8 cellular contexts compared by ENCODE assay signal in genomic region chr3:50327129-50327528, GRCh38. TPM values are rescaled to one million over a fixed set of nuclear protein-coding genes. Genes with fewer than 3 reads are reported as not detected.
DNase-seq lines count a peak whose midpoint lies in the region; ATAC-seq and TF ChIP-seq lines count a peak whose summit lies in the region.

No MANE protein-coding gene starts in this region.

- H3K27ac ChIP-seq in mesendoderm (ENCODE audit: low read depth, low read length) (no peak overlapping the region), urinary bladder (ENCODE audit: low read depth) (no peak overlapping the region)

- H3K36me3 Mint-ChIP-seq in activated naive CD4-positive, alpha-beta T cell treated with anti-CD3 and anti-CD28 coated beads, Interleukin-2, amount 50 U/mL, for 24 hours = no peaks in the 10 kb centered on the region
- H3K36me3 Mint-ChIP-seq in brain = peaks cover 17% of the 10 kb centered on the region

- DNase-seq in activated naive CD4-positive, alpha-beta T cell (lab: John Stamatoyannopoulos, UW) = no peak
- DNase-seq in mesendoderm (no peak), COR-L47 (lab: John Stamatoyannopoulos, UW) (no peak), RPMI8226 (no peak)

- ATAC-seq in HG02610 (IDR thresholded peaks at IDR 0.05; ENCODE audit: unreplicated experiment) = no peak

- H3K4me1 ChIP-seq in mesendoderm (ENCODE audit: control insufficient read depth, low read depth, low read length) (peaks cover 7% of the 10 kb centered on the region), urinary bladder (ENCODE audit: insufficient read depth) (peaks cover 3% of the 10 kb centered on the region)

- no peaks in the 10 kb centered on the region for H3K9me3 Mint-ChIP-seq in activated naive CD4-positive, alpha-beta T cell treated with anti-CD3 and anti-CD28 coated beads, Interleukin-2, amount 50 U/mL, for 24 hours
- no peaks in the 10 kb centered on the region for H3K9me3 Mint-ChIP-seq in brain

- H3K9ac ChIP-seq in mesendoderm (ENCODE audit: low read length) = peak overlapping the region; percentile 85

- H3K18ac ChIP-seq in mesendoderm (ENCODE audit: low read length) = no peak overlapping the region

- no CpG with 5 or more reads among the region's 4 CpGs for WGBS in mesendoderm (ENCODE audit: extremely low coverage, insufficient coverage, low lambda C conversion rate)
- WGBS in urinary bladder = 71% methylated on average over 4 of the region's 4 CpGs

- no peak overlapping the region for H3K4ac ChIP-seq in mesendoderm (ENCODE audit: low read depth, low read length)

- H3K27ac Mint-ChIP-seq in activated naive CD4-positive, alpha-beta T cell treated with anti-CD3 and anti-CD28 coated beads, Interleukin-2, amount 50 U/mL, for 24 hours = no peak overlapping the region
- H3K27ac Mint-ChIP-seq in brain = peak overlapping the region in 2 of 5 experiments; percentile 57 to 84

- H3K23ac ChIP-seq in mesendoderm (ENCODE audit: low read length) = no peak overlapping the region

- H4K5ac ChIP-seq in mesendoderm (ENCODE audit: low read length) = no peak overlapping the region

- peak overlapping the region; percentile 96 for H3K4me3 Mint-ChIP-seq in activated naive CD4-positive, alpha-beta T cell treated with anti-CD3 and anti-CD28 coated beads, Interleukin-2, amount 50 U/mL, for 24 hours
- peak overlapping the region; percentile 91 to 99 (median 95) for H3K4me3 Mint-ChIP-seq in brain

- no peak overlapping the region for H2BK120ac ChIP-seq in mesendoderm (ENCODE audit: low read depth, low read length)

- peaks cover 11% of the 10 kb centered on the region for H3K79me2 ChIP-seq in mesendoderm (ENCODE audit: control insufficient read depth, insufficient read depth, low read length)

- H3K56ac ChIP-seq in mesendoderm (ENCODE audit: low read length) = peak overlapping the region; percentile 91

- H2BK15ac ChIP-seq in mesendoderm (replicated peaks; ENCODE audit: low read depth) = no peak overlapping the region

- peak overlapping the region; percentile 90 for H3K4me3 ChIP-seq in mesendoderm (ENCODE audit: low read length)
- peak overlapping the region; percentile 91 for H3K4me3 ChIP-seq in urinary bladder (ENCODE audit: low read depth, low read length)

- no peak overlapping the region for H2AK5ac ChIP-seq in mesendoderm (ENCODE audit: low read length)

- H3K79me1 ChIP-seq in mesendoderm (ENCODE audit: low read length) = peaks cover 7% of the 10 kb centered on the region

- H3K4me2 ChIP-seq in mesendoderm (ENCODE audit: low read length) = peak overlapping the region; percentile 95

- no peak overlapping the region for H2BK5ac ChIP-seq in mesendoderm (ENCODE audit: low read length)

- H3K27me3 Mint-ChIP-seq in activated naive CD4-positive, alpha-beta T cell treated with anti-CD3 and anti-CD28 coated beads, Interleukin-2, amount 50 U/mL, for 24 hours = no peaks in the 10 kb centered on the region
- H3K27me3 Mint-ChIP-seq in brain = peaks cover 4% of the 10 kb centered on the region

- no peaks in the 10 kb centered on the region for H3K27me3 ChIP-seq in mesendoderm (ENCODE audit: insufficient read depth, low read length, poor library complexity)

- peaks cover 25% of the 10 kb centered on the region for H3K4me1 Mint-ChIP-seq in activated naive CD4-positive, alpha-beta T cell treated with anti-CD3 and anti-CD28 coated beads, Interleukin-2, amount 50 U/mL, for 24 hours
- peaks cover 52% of the 10 kb centered on the region for H3K4me1 Mint-ChIP-seq in brain

- H3K36me3 ChIP-seq in mesendoderm (ENCODE audit: control insufficient read depth, insufficient read depth, low read length) (peaks cover 13% of the 10 kb centered on the region), urinary bladder (ENCODE audit: insufficient read depth) (peaks cover 3% of the 10 kb centered on the region)

- no peak overlapping the region for H4K8ac ChIP-seq in mesendoderm (ENCODE audit: low read depth, low read length)

- no peak for TF ChIP-seq CTCF in brain (conservative IDR thresholded peaks at IDR 0.05)

RNA-seq across cellular contexts. Expression of gene TUSC2, which starts 0.9 kb away (rescaled TPM):
- 27.4 TPM for polyA plus RNA-seq in brain (ENCODE audit: insufficient read depth, low read depth, low replicate concordance)
- polyA plus RNA-seq in mesendoderm (2013, experiment 1 of 2) = 24.5 TPM
- 23.4 TPM for polyA plus RNA-seq in mesendoderm (2013, experiment 2 of 2)
- total RNA-seq in urinary bladder = 4.5 TPM
- 48.5 TPM for polyA plus RNA-seq in urinary bladder

RNA-seq across cellular contexts. Expression of gene HYAL2, which starts 4.6 kb away (rescaled TPM):
- polyA plus RNA-seq in brain (ENCODE audit: insufficient read depth, low read depth, low replicate concordance) (35.2 TPM), urinary bladder (121 TPM)
- polyA plus RNA-seq in mesendoderm (2013, experiment 1 of 2) = 40.1 TPM
- polyA plus RNA-seq in mesendoderm (2013, experiment 2 of 2) = 38.2 TPM
- total RNA-seq in urinary bladder = 44.0 TPM

RNA-seq across cellular contexts. Expression of gene RASSF1, which starts 13.5 kb away (rescaled TPM):
- polyA plus RNA-seq in brain (ENCODE audit: insufficient read depth, low read depth, low replicate concordance) (25.5 TPM), urinary bladder (41.5 TPM)
- 6.8 TPM for polyA plus RNA-seq in mesendoderm (2013, experiment 1 of 2)
- polyA plus RNA-seq in mesendoderm (2013, experiment 2 of 2) = 7.2 TPM
- 25.4 TPM for total RNA-seq in urinary bladder

RNA-seq across cellular contexts. Expression of gene ZMYND10, which starts 18.4 kb away (rescaled TPM):
- polyA plus RNA-seq in brain (ENCODE audit: insufficient read depth, low read depth, low replicate concordance) (18.3 TPM), urinary bladder (0.62 TPM)
- polyA plus RNA-seq in mesendoderm (2013, experiment 1 of 2) = 0.18 TPM
- polyA plus RNA-seq in mesendoderm (2013, experiment 2 of 2) = 0.13 TPM
- 1.2 TPM for total RNA-seq in urinary bladder

RNA-seq across cellular contexts. Expression of gene NPRL2, which starts 23.4 kb away (rescaled TPM):
- 26.0 TPM for polyA plus RNA-seq in brain (ENCODE audit: insufficient read depth, low read depth, low replicate concordance)
- 9.4 TPM for polyA plus RNA-seq in mesendoderm (2013, experiment 1 of 2)
- 9.6 TPM for polyA plus RNA-seq in mesendoderm (2013, experiment 2 of 2)
- total RNA-seq in urinary bladder = 17.3 TPM
- polyA plus RNA-seq in urinary bladder = 17.0 TPM
